Comparison of ENCODE assay signal across 1 cellular context in genomic region chr20:3576363-3576762, GRCh38.
A peak's percentile ranks its signal among the peaks of the same experiment; 100 is the strongest.
TF ChIP-seq lines count a peak whose summit lies in the region.

No MANE protein-coding gene starts in this region.

TF ChIP-seq in K562, 482 proteins besides CTCF, POLR2A, EP300 and RAD21 (continued from another document):
- TF ChIP-seq, protein P1, sequence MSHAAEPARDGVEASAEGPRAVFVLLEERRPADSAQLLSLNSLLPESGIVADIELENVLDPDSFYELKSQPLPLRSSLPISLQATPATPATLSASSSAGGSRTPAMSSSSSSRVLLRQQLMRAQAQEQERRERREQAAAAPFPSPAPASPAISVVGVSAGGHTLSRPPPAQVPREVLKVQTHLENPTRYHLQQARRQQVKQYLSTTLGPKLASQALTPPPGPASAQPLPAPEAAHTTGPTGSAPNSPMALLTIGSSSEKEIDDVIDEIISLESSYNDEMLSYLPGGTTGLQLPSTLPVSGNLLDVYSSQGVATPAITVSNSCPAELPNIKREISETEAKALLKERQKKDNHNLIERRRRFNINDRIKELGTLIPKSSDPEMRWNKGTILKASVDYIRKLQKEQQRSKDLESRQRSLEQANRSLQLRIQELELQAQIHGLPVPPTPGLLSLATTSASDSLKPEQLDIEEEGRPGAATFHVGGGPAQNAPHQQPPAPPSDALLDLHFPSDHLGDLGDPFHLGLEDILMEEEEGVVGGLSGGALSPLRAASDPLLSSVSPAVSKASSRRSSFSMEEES (CRISPR knock-in tag; IDR thresholded peaks at IDR 0.05): no peak
- no peak for TF ChIP-seq STAT5A (IDR thresholded peaks at IDR 0.05; ENCODE audit: borderline replicate concordance, low read length)
- no peak for TF ChIP-seq ZNF431 (CRISPR knock-in tag; IDR thresholded peaks at IDR 0.05)
- peak; percentile 92 for TF ChIP-seq RBM25 (IDR thresholded peaks at IDR 0.05; ENCODE audit: low read depth, low read length, severe bottlenecking)
- TF ChIP-seq ZNF175 (CRISPR knock-in tag; IDR thresholded peaks at IDR 0.05; ENCODE audit: low read depth): no peak
- TF ChIP-seq NR2F6 (CRISPR knock-in tag; IDR thresholded peaks at IDR 0.05): no peak
- no peak for TF ChIP-seq FOS (IDR thresholded peaks at IDR 0.05; ENCODE audit: extremely low read depth, insufficient read length)
- TF ChIP-seq ARID1B (IDR thresholded peaks at IDR 0.05): no peak
- peak; percentile 28; the same call in 1 of the 2 replicates for TF ChIP-seq BCOR (IDR thresholded peaks at IDR 0.05)
TF ChIP-seq in K562: peak in this region for 2.
